ENCODE assay signal across 2 cellular contexts in genomic region chr1:109979489-109980091, GRCh38.
TF ChIP-seq lines count a peak whose summit lies in the region.

No MANE protein-coding gene starts in this region.

TF ChIP-seq in liver, 16 proteins besides CTCF, POLR2A, EP300 and RAD21:
- TF ChIP-seq HNF4A (conservative IDR thresholded peaks at IDR 0.05) (no peak), REST (IDR thresholded peaks at IDR 0.05) (no peak), YY1 (IDR thresholded peaks at IDR 0.05) (no peak), MAX (IDR thresholded peaks at IDR 0.05) (no peak), NR2F2 (IDR thresholded peaks at IDR 0.05) (peak; percentile 79), HNF4G (IDR thresholded peaks at IDR 0.05) (no peak)

TF ChIP-seq in HepG2, 621 proteins besides CTCF, POLR2A, EP300 and RAD21:
- TF ChIP-seq MBNL3 (CRISPR knock-in tag; conservative IDR thresholded peaks at IDR 0.05) (no peak), TRAFD1 (CRISPR knock-in tag; IDR thresholded peaks at IDR 0.05; ENCODE audit: borderline replicate concordance) (no peak), SRY (CRISPR knock-in tag; IDR thresholded peaks at IDR 0.05) (no peak), MIER3 (CRISPR knock-in tag; IDR thresholded peaks at IDR 0.05; ENCODE audit: borderline replicate concordance) (no peak), IKZF4 (CRISPR knock-in tag; IDR thresholded peaks at IDR 0.05; ENCODE audit: borderline replicate concordance, low read depth, not compliant biosample characterization) (no peak), RCOR2 (CRISPR knock-in tag; IDR thresholded peaks at IDR 0.05) (no peak), HNRNPLL (IDR thresholded peaks at IDR 0.05; ENCODE audit: low read depth, low read length, poor library complexity, severe bottlenecking) (no peak), FOSL2 (CRISPR knock-in tag; IDR thresholded peaks at IDR 0.05) (no peak), PCBP1 (IDR thresholded peaks at IDR 0.05; ENCODE audit: borderline replicate concordance, low read depth, low read length) (no peak), ARID2 (CRISPR knock-in tag; IDR thresholded peaks at IDR 0.05; ENCODE audit: borderline replicate concordance) (no peak), ZBTB1 (CRISPR knock-in tag; IDR thresholded peaks at IDR 0.05; ENCODE audit: borderline replicate concordance) (no peak), KDM3A (CRISPR knock-in tag; IDR thresholded peaks at IDR 0.05; ENCODE audit: low read depth) (no peak), ATF2 (CRISPR knock-in tag; IDR thresholded peaks at IDR 0.05) (no peak), SNAPC4 (CRISPR knock-in tag; IDR thresholded peaks at IDR 0.05) (no peak), ZNF496 (CRISPR knock-in tag; IDR thresholded peaks at IDR 0.05; ENCODE audit: insufficient replicate concordance) (no peak), HOXA7 (CRISPR knock-in tag; IDR thresholded peaks at IDR 0.05) (no peak), TEF (CRISPR knock-in tag; IDR thresholded peaks at IDR 0.05) (no peak), HOXA3 (CRISPR knock-in tag; IDR thresholded peaks at IDR 0.05) (no peak), HOMEZ (CRISPR knock-in tag; IDR thresholded peaks at IDR 0.05; ENCODE audit: low read depth) (no peak), DNMT3B (CRISPR knock-in tag; conservative IDR thresholded peaks at IDR 0.05) (no peak)
